Comparison of ENCODE assay signal across 8 cellular contexts in genomic region chr15:100601158-100601557, GRCh38. TPM values are rescaled to one million over a fixed set of nuclear protein-coding genes. Genes with fewer than 3 reads are reported as not detected.
DNase-seq lines count a peak whose midpoint lies in the region; ATAC-seq and TF ChIP-seq lines count a peak whose summit lies in the region.

No MANE protein-coding gene starts in this region.

- peak overlapping the region; percentile 84 for H3K4me3 ChIP-seq in neural progenitor cell

- H3K4me1 ChIP-seq in neural progenitor cell: peaks cover 15% of the 10 kb centered on the region

- no peak overlapping the region for H3K4me3 Mint-ChIP-seq in activated CD8-positive, alpha-beta memory T cell treated with anti-CD3 and anti-CD28 coated beads, Interleukin-2, amount 10 ng/mL, durations not matched to agents 7 days and 5 days
- H3K4me3 Mint-ChIP-seq in T-helper 2 cell treated with Interferon-gamma antibody and Interleukin-4, amounts not matched to agents 5 μg/mL and 100 μg/mL, for 36 hours: no peak overlapping the region
- no peak overlapping the region for H3K4me3 Mint-ChIP-seq in neural progenitor cell

- no peaks in the 10 kb centered on the region for H3K27me3 ChIP-seq in neural progenitor cell

- peaks cover 63% of the 10 kb centered on the region for H3K4me1 Mint-ChIP-seq in activated CD8-positive, alpha-beta memory T cell treated with anti-CD3 and anti-CD28 coated beads, Interleukin-2, amount 10 ng/mL, durations not matched to agents 7 days and 5 days
- H3K4me1 Mint-ChIP-seq in T-helper 2 cell treated with Interferon-gamma antibody and Interleukin-4, amounts not matched to agents 5 μg/mL and 100 μg/mL, for 36 hours (ENCODE audit: low read depth): peaks cover 49% of the 10 kb centered on the region
- H3K4me1 Mint-ChIP-seq in neural progenitor cell: peaks cover 9% of the 10 kb centered on the region

- H3K27ac ChIP-seq in neural progenitor cell: no peak overlapping the region

- no peak for ATAC-seq in activated CD8-positive, alpha-beta memory T cell treated with anti-CD3 and anti-CD28 coated beads, Interleukin-2, amount 10 ng/mL, durations not matched to agents 7 days and 5 days

- H3K27ac Mint-ChIP-seq in activated CD8-positive, alpha-beta memory T cell treated with anti-CD3 and anti-CD28 coated beads, Interleukin-2, amount 10 ng/mL, durations not matched to agents 7 days and 5 days: no peak overlapping the region
- no peak overlapping the region for H3K27ac Mint-ChIP-seq in T-helper 2 cell treated with Interferon-gamma antibody and Interleukin-4, amounts not matched to agents 5 μg/mL and 100 μg/mL, for 36 hours
- no peak overlapping the region for H3K27ac Mint-ChIP-seq in neural progenitor cell

- CTCF ChIA-PET in activated CD8-positive, alpha-beta memory T cell treated with anti-CD3 and anti-CD28 coated beads, Interleukin-2, amount 10 ng/mL, durations not matched to agents 7 days and 5 days (lab: Charles Lee): interaction anchor here (4.0 kb wide), 1 partner anchor 251 kb away, joined by 31 read pairs; no protein-coding TSS in a partner anchor

- peak; percentile 79 for DNase-seq in activated CD8-positive, alpha-beta memory T cell treated with anti-CD3 and anti-CD28 coated beads, Interleukin-2, amount 10 ng/mL, durations not matched to agents 7 days and 5 days
- no peak for DNase-seq in activated CD8-positive, alpha-beta memory T cell treated with anti-CD3 and anti-CD28 coated beads, Interleukin-2, amount 50 U/mL, for 48 hours
- peak; percentile 44 for DNase-seq in T-helper 2 cell treated with Interferon-gamma antibody and Interleukin-4, amounts not matched to agents 5 μg/mL and 100 μg/mL, for 36 hours (ENCODE audit: low spot score)
- peak; percentile 38 for DNase-seq in effector CD4-positive, alpha-beta T cell
- peak; percentile 8 for DNase-seq in neural progenitor cell (ENCODE audit: low spot score)
- DNase-seq in NCI-H2196 treated with DMSO at 0.1 percent for 48 hours (lab: John Stamatoyannopoulos, UW; ENCODE audit: unreplicated experiment): no peak
- DNase-seq in NCI-H226: no peak
- DNase-seq in inferior parietal cortex (ENCODE audit: extremely low spot score): no peak

- no peaks in the 10 kb centered on the region for H3K27me3 Mint-ChIP-seq in activated CD8-positive, alpha-beta memory T cell treated with anti-CD3 and anti-CD28 coated beads, Interleukin-2, amount 10 ng/mL, durations not matched to agents 7 days and 5 days
- H3K27me3 Mint-ChIP-seq in T-helper 2 cell treated with Interferon-gamma antibody and Interleukin-4, amounts not matched to agents 5 μg/mL and 100 μg/mL, for 36 hours (ENCODE audit: low read depth): no peaks in the 10 kb centered on the region
- H3K27me3 Mint-ChIP-seq in neural progenitor cell (ENCODE audit: insufficient read depth, low read depth): no peaks in the 10 kb centered on the region

- peak overlapping the region; percentile 91 for H3K4me2 ChIP-seq in neural progenitor cell

- peaks cover 3% of the 10 kb centered on the region for H3F3A ChIP-seq in neural progenitor cell (ENCODE audit: low read depth)

- H4K20me1 ChIP-seq in neural progenitor cell (ENCODE audit: low read depth): no peaks in the 10 kb centered on the region

- no peaks in the 10 kb centered on the region for H3K9me3 ChIP-seq in neural progenitor cell (ENCODE audit: low read depth)

- no peaks in the 10 kb centered on the region for H3K36me3 ChIP-seq in neural progenitor cell

- H3K36me3 Mint-ChIP-seq in activated CD8-positive, alpha-beta memory T cell treated with anti-CD3 and anti-CD28 coated beads, Interleukin-2, amount 10 ng/mL, durations not matched to agents 7 days and 5 days: peaks cover 25% of the 10 kb centered on the region
- peaks cover 38% of the 10 kb centered on the region for H3K36me3 Mint-ChIP-seq in T-helper 2 cell treated with Interferon-gamma antibody and Interleukin-4, amounts not matched to agents 5 μg/mL and 100 μg/mL, for 36 hours (ENCODE audit: low read depth)
- H3K36me3 Mint-ChIP-seq in neural progenitor cell: peaks cover 2% of the 10 kb centered on the region

- no peak overlapping the region for H2AFZ ChIP-seq in neural progenitor cell (replicated peaks)

- H3K9me3 Mint-ChIP-seq in activated CD8-positive, alpha-beta memory T cell treated with anti-CD3 and anti-CD28 coated beads, Interleukin-2, amount 10 ng/mL, durations not matched to agents 7 days and 5 days (ENCODE audit: low read depth): no peaks in the 10 kb centered on the region
- no peaks in the 10 kb centered on the region for H3K9me3 Mint-ChIP-seq in T-helper 2 cell treated with Interferon-gamma antibody and Interleukin-4, amounts not matched to agents 5 μg/mL and 100 μg/mL, for 36 hours
- no peaks in the 10 kb centered on the region for H3K9me3 Mint-ChIP-seq in neural progenitor cell

- TF ChIP-seq CTCF in neural progenitor cell (IDR thresholded peaks at IDR 0.05): no peak

- H3K9ac ChIP-seq in neural progenitor cell: peak overlapping the region; percentile 36

- peaks cover 71% of the 10 kb centered on the region for H3K79me2 ChIP-seq in neural progenitor cell (ENCODE audit: low read depth)

RNA-seq across cellular contexts. Expression of gene LINS1, which starts 0.8 kb away (rescaled TPM):
- 10 to 100 TPM; 30.1 to 30.8 TPM for total RNA-seq in activated CD8-positive, alpha-beta memory T cell treated with anti-CD3 and anti-CD28 coated beads, Interleukin-2, amount 10 ng/mL, durations not matched to agents 7 days and 5 days
- 15.1 and 18.7 TPM in 2 replicates for total RNA-seq in neural progenitor cell (ENCODE audit: low replicate concordance)

RNA-seq across cellular contexts. Expression of gene ASB7, which starts 1.2 kb away (rescaled TPM):
- 10 to 100 TPM; 17.9 to 22.1 TPM for total RNA-seq in activated CD8-positive, alpha-beta memory T cell treated with anti-CD3 and anti-CD28 coated beads, Interleukin-2, amount 10 ng/mL, durations not matched to agents 7 days and 5 days
- total RNA-seq in neural progenitor cell (ENCODE audit: low replicate concordance): 15.3 and 18.3 TPM in 2 replicates

Comparison
In these comparisons a context has a peak if more than half of its experiments do, and no peak if none do; other contexts are left out.
1. DNase-seq: peak in activated CD8-positive, alpha-beta memory T cell treated with anti-CD3 and anti-CD28 coated beads, Interleukin-2, amount 10 ng/mL, durations not matched to agents 7 days and 5 days (single experiment), T-helper 2 cell treated with Interferon-gamma antibody and Interleukin-4, amounts not matched to agents 5 μg/mL and 100 μg/mL, for 36 hours (single experiment), effector CD4-positive, alpha-beta T cell (single experiment) and neural progenitor cell (single experiment); none in activated CD8-positive, alpha-beta memory T cell treated with anti-CD3 and anti-CD28 coated beads, Interleukin-2, amount 50 U/mL, for 48 hours (single experiment), NCI-H2196 treated with DMSO at 0.1 percent for 48 hours (single experiment), NCI-H226 (single experiment) and inferior parietal cortex (single experiment).